In the genomic region with DNA sequence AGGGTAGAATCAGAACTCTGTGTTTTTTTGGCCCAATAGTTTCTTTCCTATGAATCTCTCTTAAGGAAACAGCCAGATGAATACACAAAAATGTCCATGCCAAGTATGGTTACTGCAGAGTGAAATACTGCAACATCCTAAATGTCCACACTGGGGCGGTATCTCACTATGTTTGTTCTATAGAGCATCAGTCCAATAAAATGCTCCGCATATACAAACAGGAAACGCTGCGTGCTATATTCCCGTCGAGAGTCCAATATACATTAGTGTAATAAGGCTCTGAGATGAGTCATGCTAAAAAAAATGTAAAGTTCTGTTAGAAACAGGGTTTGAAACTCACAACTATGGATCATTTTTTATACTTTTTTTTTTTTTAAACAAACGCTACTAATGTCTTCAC, we compare ENCODE assay signal across 7 cellular contexts.
DNase-seq lines count a peak whose midpoint lies in the region; ATAC-seq and TF ChIP-seq lines count a peak whose summit lies in the region.

No MANE protein-coding gene starts in this region.

- H3K9ac ChIP-seq in KMS-11 = no peak overlapping the region

- H3K27ac ChIP-seq in KMS-11 = no peak overlapping the region

- H3K4me2 ChIP-seq in KMS-11 = peak overlapping the region; percentile 9; the same call in 1 of the 2 replicates

- no peaks in the 10 kb centered on the region for H3K4me1 Mint-ChIP-seq in nephron

- H2AFZ ChIP-seq in KMS-11 (ENCODE audit: low read depth) = peak overlapping the region; percentile 9; the same call in 1 of the 2 replicates

- H3K36me3 ChIP-seq in KMS-11 (ENCODE audit: insufficient read depth) = no peaks in the 10 kb centered on the region

- no peaks in the 10 kb centered on the region for H3K79me2 ChIP-seq in KMS-11 (ENCODE audit: insufficient read depth, low read depth)

- H3K9me3 Mint-ChIP-seq in nephron = no peaks in the 10 kb centered on the region

- DNase-seq in EL = peak; percentile 34
- peak; percentile 3 for DNase-seq in SHP77 treated with DMSO at 0.1 percent for 48 hours (lab: John Stamatoyannopoulos, UW)
- peak; percentile 4 for DNase-seq in effector CD4-positive, alpha-beta T cell
- DNase-seq in activated gamma-delta T cell treated with Interleukin-2 at 50 U/mL for 16 hours = no peak

- H3K27me3 Mint-ChIP-seq in nephron (ENCODE audit: low read depth) = peaks cover 14% of the 10 kb centered on the region

- no peak overlapping the region for H3K27ac Mint-ChIP-seq in nephron

- no peak overlapping the region for H3K4me3 ChIP-seq in KMS-11 (IDR thresholded peaks at IDR 0.05; ENCODE audit: insufficient read depth, low read depth, low read length)

- H3K4me1 ChIP-seq in KMS-11 (ENCODE audit: low read depth, poor library complexity, severe bottlenecking) = no peaks in the 10 kb centered on the region

- no peak overlapping the region for H3K4me3 Mint-ChIP-seq in nephron

- no peaks in the 10 kb centered on the region for H3K27me3 ChIP-seq in KMS-11 (ENCODE audit: insufficient read depth, low read depth)

- no peaks in the 10 kb centered on the region for H4K20me1 ChIP-seq in KMS-11 (ENCODE audit: insufficient read depth)

- no peaks in the 10 kb centered on the region for H3K36me3 Mint-ChIP-seq in nephron (ENCODE audit: low read depth)

- peak; percentile 68 for TF ChIP-seq CTCF in KMS-11 (conservative IDR thresholded peaks at IDR 0.05; ENCODE audit: low read depth, low read length)
- peak; percentile 74 to 88 (median 83) for TF ChIP-seq CTCF in nephron (IDR thresholded peaks at IDR 0.05; ENCODE audit: unreplicated experiment in 3 of 3)

- ATAC-seq in GM19455 (IDR thresholded peaks at IDR 0.05; ENCODE audit: unreplicated experiment) = peak; percentile 89
